Comparison of ENCODE assay signal across 1 cellular context in the genomic region with DNA sequence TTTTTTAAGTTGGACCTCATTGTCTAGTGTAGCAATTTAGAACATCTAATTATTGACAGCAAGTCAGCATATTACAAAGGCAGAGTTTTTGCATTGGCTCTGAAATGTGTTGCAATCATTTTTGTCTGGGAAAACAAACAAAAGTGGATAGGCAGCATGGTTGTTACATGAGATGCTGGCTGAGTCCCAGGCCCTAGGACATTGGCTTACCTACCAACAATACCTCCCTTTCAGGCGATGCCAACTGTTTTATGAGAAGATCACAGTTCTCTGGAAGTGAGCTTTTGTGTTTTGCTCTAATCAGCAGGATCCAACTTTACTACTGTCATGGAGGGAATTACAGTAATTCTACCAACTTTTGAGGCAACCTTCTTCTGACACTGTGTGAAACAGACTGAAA.
TF ChIP-seq lines count a peak whose summit lies in the region.

No MANE protein-coding gene starts in this region.

TF ChIP-seq in HepG2, 621 proteins besides CTCF, POLR2A, EP300 and RAD21 (continued from another document and continues in another):
- TF ChIP-seq, protein P1, sequence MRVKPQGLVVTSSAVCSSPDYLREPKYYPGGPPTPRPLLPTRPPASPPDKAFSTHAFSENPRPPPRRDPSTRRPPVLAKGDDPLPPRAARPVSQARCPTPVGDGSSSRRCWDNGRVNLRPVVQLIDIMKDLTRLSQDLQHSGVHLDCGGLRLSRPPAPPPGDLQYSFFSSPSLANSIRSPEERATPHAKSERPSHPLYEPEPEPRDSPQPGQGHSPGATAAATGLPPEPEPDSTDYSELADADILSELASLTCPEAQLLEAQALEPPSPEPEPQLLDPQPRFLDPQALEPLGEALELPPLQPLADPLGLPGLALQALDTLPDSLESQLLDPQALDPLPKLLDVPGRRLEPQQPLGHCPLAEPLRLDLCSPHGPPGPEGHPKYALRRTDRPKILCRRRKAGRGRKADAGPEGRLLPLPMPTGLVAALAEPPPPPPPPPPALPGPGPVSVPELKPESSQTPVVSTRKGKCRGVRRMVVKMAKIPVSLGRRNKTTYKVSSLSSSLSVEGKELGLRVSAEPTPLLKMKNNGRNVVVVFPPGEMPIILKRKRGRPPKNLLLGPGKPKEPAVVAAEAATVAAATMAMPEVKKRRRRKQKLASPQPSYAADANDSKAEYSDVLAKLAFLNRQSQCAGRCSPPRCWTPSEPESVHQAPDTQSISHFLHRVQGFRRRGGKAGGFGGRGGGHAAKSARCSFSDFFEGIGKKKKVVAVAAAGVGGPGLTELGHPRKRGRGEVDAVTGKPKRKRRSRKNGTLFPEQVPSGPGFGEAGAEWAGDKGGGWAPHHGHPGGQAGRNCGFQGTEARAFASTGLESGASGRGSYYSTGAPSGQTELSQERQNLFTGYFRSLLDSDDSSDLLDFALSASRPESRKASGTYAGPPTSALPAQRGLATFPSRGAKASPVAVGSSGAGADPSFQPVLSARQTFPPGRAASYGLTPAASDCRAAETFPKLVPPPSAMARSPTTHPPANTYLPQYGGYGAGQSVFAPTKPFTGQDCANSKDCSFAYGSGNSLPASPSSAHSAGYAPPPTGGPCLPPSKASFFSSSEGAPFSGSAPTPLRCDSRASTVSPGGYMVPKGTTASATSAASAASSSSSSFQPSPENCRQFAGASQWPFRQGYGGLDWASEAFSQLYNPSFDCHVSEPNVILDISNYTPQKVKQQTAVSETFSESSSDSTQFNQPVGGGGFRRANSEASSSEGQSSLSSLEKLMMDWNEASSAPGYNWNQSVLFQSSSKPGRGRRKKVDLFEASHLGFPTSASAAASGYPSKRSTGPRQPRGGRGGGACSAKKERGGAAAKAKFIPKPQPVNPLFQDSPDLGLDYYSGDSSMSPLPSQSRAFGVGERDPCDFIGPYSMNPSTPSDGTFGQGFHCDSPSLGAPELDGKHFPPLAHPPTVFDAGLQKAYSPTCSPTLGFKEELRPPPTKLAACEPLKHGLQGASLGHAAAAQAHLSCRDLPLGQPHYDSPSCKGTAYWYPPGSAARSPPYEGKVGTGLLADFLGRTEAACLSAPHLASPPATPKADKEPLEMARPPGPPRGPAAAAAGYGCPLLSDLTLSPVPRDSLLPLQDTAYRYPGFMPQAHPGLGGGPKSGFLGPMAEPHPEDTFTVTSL (CRISPR knock-in tag; IDR thresholded peaks at IDR 0.05; ENCODE audit: borderline replicate concordance): peak; percentile 38; the same call in 1 of the 2 replicates
- TF ChIP-seq, protein P2, sequence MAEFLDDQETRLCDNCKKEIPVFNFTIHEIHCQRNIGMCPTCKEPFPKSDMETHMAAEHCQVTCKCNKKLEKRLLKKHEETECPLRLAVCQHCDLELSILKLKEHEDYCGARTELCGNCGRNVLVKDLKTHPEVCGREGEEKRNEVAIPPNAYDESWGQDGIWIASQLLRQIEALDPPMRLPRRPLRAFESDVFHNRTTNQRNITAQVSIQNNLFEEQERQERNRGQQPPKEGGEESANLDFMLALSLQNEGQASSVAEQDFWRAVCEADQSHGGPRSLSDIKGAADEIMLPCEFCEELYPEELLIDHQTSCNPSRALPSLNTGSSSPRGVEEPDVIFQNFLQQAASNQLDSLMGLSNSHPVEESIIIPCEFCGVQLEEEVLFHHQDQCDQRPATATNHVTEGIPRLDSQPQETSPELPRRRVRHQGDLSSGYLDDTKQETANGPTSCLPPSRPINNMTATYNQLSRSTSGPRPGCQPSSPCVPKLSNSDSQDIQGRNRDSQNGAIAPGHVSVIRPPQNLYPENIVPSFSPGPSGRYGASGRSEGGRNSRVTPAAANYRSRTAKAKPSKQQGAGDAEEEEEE (CRISPR knock-in tag; IDR thresholded peaks at IDR 0.05; ENCODE audit: borderline replicate concordance): no peak
- peak; percentile 80 for TF ChIP-seq MAX (IDR thresholded peaks at IDR 0.05)
- TF ChIP-seq THAP11 (CRISPR knock-in tag; IDR thresholded peaks at IDR 0.05): peak; percentile 34; the same call in 1 of the 2 replicates
- peak; percentile 99 for TF ChIP-seq ZNF792 (CRISPR knock-in tag; IDR thresholded peaks at IDR 0.05)
- peak; percentile 29; the same call in 1 of the 2 replicates for TF ChIP-seq SOX13 (IDR thresholded peaks at IDR 0.05)
- peak in 1 of 2 experiments; percentile 93; a peak in 2 of 4 replicates for TF ChIP-seq SOX13 (CRISPR knock-in tag; conservative IDR thresholded peaks at IDR 0.05 in 1 of 2, IDR thresholded peaks at IDR 0.05 in 1 of 2)
- TF ChIP-seq GATAD2A (CRISPR knock-in tag; IDR thresholded peaks at IDR 0.05): peak; percentile 91
- TF ChIP-seq MAFF (IDR thresholded peaks at IDR 0.05; ENCODE audit: low read depth, low read length): peak; percentile 71
- TF ChIP-seq, protein P3, sequence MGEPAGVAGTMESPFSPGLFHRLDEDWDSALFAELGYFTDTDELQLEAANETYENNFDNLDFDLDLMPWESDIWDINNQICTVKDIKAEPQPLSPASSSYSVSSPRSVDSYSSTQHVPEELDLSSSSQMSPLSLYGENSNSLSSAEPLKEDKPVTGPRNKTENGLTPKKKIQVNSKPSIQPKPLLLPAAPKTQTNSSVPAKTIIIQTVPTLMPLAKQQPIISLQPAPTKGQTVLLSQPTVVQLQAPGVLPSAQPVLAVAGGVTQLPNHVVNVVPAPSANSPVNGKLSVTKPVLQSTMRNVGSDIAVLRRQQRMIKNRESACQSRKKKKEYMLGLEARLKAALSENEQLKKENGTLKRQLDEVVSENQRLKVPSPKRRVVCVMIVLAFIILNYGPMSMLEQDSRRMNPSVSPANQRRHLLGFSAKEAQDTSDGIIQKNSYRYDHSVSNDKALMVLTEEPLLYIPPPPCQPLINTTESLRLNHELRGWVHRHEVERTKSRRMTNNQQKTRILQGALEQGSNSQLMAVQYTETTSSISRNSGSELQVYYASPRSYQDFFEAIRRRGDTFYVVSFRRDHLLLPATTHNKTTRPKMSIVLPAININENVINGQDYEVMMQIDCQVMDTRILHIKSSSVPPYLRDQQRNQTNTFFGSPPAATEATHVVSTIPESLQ (CRISPR knock-in tag; conservative IDR thresholded peaks at IDR 0.05): no peak
- peak; percentile 70; the same call in 1 of the 2 replicates for TF ChIP-seq SALL1 (CRISPR knock-in tag; IDR thresholded peaks at IDR 0.05)
- TF ChIP-seq, protein P4, sequence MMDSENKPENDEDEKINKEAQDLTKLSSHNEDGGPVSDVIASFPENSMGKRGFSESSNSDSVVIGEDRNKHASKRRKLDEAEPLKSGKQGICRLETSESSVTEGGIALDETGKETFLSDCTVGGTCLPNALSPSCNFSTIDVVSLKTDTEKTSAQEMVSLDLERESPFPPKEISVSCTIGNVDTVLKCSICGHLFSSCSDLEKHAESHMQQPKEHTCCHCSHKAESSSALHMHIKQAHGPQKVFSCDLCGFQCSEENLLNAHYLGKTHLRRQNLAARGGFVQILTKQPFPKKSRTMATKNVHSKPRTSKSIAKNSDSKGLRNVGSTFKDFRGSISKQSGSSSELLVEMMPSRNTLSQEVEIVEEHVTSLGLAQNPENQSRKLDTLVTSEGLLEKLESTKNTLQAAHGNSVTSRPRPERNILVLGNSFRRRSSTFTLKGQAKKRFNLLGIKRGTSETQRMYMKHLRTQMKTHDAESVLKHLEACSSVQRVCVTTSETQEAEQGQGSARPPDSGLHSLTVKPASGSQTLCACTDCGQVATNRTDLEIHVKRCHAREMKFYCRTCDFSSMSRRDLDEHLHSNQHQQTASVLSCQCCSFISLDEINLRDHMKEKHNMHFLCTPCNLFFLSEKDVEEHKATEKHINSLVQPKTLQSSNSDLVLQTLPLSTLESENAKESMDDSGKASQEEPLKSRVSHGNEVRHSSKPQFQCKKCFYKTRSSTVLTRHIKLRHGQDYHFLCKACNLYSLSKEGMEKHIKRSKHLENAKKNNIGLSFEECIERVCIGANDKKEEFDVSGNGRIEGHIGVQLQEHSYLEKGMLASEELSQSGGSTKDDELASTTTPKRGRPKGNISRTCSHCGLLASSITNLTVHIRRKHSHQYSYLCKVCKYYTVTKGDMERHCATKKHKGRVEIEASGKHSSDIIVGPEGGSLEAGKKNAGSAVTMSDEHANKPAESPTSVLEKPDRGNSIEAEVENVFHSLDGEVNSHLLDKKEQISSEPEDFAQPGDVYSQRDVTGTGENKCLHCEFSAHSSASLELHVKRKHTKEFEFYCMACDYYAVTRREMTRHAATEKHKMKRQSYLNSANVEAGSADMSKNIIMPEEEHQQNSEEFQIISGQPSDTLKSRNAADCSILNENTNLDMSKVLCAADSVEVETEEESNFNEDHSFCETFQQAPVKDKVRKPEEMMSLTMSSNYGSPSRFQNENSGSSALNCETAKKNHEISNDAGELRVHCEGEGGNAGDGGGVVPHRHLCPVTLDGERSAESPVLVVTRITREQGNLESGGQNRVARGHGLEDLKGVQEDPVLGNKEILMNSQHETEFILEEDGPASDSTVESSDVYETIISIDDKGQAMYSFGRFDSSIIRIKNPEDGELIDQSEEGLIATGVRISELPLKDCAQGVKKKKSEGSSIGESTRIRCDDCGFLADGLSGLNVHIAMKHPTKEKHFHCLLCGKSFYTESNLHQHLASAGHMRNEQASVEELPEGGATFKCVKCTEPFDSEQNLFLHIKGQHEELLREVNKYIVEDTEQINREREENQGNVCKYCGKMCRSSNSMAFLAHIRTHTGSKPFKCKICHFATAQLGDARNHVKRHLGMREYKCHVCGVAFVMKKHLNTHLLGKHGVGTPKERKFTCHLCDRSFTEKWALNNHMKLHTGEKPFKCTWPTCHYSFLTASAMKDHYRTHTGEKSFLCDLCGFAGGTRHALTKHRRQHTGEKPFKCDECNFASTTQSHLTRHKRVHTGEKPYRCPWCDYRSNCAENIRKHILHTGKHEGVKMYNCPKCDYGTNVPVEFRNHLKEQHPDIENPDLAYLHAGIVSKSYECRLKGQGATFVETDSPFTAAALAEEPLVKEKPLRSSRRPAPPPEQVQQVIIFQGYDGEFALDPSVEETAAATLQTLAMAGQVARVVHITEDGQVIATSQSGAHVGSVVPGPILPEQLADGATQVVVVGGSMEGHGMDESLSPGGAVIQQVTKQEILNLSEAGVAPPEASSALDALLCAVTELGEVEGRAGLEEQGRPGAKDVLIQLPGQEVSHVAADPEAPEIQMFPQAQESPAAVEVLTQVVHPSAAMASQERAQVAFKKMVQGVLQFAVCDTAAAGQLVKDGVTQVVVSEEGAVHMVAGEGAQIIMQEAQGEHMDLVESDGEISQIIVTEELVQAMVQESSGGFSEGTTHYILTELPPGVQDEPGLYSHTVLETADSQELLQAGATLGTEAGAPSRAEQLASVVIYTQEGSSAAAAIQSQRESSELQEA (CRISPR knock-in tag; IDR thresholded peaks at IDR 0.05; ENCODE audit: not compliant biosample characterization): no peak
- TF ChIP-seq NCOR1 (IDR thresholded peaks at IDR 0.05; ENCODE audit: borderline replicate concordance, low read length): peak; percentile 66; the same call in 1 of the 2 replicates
- TF ChIP-seq, protein P5, sequence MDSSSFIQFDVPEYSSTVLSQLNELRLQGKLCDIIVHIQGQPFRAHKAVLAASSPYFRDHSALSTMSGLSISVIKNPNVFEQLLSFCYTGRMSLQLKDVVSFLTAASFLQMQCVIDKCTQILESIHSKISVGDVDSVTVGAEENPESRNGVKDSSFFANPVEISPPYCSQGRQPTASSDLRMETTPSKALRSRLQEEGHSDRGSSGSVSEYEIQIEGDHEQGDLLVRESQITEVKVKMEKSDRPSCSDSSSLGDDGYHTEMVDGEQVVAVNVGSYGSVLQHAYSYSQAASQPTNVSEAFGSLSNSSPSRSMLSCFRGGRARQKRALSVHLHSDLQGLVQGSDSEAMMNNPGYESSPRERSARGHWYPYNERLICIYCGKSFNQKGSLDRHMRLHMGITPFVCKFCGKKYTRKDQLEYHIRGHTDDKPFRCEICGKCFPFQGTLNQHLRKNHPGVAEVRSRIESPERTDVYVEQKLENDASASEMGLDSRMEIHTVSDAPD (CRISPR knock-in tag; IDR thresholded peaks at IDR 0.05): peak; percentile 37; the same call in 1 of the 2 replicates
- TF ChIP-seq PHF20 (CRISPR knock-in tag; IDR thresholded peaks at IDR 0.05): 0 out of 2 replicates have a peak, but pooled peaks have one; percentile 23
- 0 out of 2 replicates have a peak, but pooled peaks have one; percentile 20 for TF ChIP-seq ZSCAN5A (CRISPR knock-in tag; IDR thresholded peaks at IDR 0.05; ENCODE audit: borderline replicate concordance)
- 0 out of 2 replicates have a peak, but pooled peaks have one; percentile 19 for TF ChIP-seq RERE (CRISPR knock-in tag; IDR thresholded peaks at IDR 0.05; ENCODE audit: low read depth)
- TF ChIP-seq FOXA1 (IDR thresholded peaks at IDR 0.05): no peak
- TF ChIP-seq FOXA1 (CRISPR knock-in tag; IDR thresholded peaks at IDR 0.05): peak; percentile 77
